In the genomic region with DNA sequence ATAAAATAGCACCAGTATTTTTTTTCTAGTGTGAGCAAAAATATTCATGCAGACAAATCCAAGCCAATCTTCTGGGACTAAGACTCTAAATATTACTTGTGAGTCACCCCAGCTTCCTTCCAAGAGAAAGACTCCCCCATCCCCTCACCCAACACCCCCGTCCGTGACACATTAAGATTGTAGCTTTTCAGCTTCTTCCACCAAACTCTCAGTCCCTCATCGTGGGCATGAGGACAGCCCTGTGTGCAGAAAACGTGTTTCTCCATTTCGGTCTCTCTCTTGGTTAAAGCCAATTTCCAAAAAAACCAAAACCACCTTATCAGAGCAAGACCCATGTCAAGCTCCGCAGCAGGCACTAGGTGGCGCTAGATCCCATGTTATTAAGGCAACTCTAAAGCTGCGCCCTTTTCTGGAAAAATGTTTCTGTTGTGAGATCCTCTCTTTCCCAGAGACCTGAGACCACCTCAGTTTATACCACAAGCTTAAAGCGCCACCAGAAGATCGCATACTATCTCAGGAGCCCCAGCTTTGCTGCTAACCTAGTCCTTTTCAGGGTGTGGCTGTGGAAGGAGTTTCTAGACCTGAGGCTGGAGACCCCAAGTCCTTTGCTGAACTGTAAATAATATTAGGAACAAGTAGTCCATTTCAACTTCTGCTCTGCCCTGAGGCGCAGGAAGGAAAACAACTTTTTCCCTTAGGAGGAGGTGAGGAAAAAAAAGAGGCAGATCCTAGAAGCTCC, we compare ENCODE assay signal across 8 cellular contexts.
DNase-seq lines count a peak whose midpoint lies in the region; ATAC-seq and TF ChIP-seq lines count a peak whose summit lies in the region.

No MANE protein-coding gene starts in this region.

- H3K4me3 Mint-ChIP-seq in activated T-helper 1 cell treated with anti-CD3 and anti-CD28 coated beads, Interleukin-12 subunit alpha, Interleukin-12 subunit beta, Interleukin-2, Interleukin-4 antibody, amounts not matched to agents 30 ng/mL and 10 ng/mL and 1 ng/mL, durations not matched to agents 14 hours and 24 hours and 36 hours = peak overlapping the region; percentile 73
- peak overlapping the region; percentile 31 to 88 (median 68) for H3K4me3 Mint-ChIP-seq in naive thymus-derived CD8-positive, alpha-beta T cell

- no peaks in the 10 kb centered on the region for H3K9me3 Mint-ChIP-seq in activated T-helper 1 cell treated with anti-CD3 and anti-CD28 coated beads, Interleukin-12 subunit alpha, Interleukin-12 subunit beta, Interleukin-2, Interleukin-4 antibody, amounts not matched to agents 30 ng/mL and 10 ng/mL and 1 ng/mL, durations not matched to agents 14 hours and 24 hours and 36 hours
- H3K9me3 Mint-ChIP-seq in naive thymus-derived CD8-positive, alpha-beta T cell = no peaks in the 10 kb centered on the region

- peak overlapping the region; percentile 66 for H3K27ac Mint-ChIP-seq in activated T-helper 1 cell treated with anti-CD3 and anti-CD28 coated beads, Interleukin-12 subunit alpha, Interleukin-12 subunit beta, Interleukin-2, Interleukin-4 antibody, amounts not matched to agents 30 ng/mL and 10 ng/mL and 1 ng/mL, durations not matched to agents 14 hours and 24 hours and 36 hours
- peak overlapping the region in 8 of 10 donors; percentile 57 to 95 (median 74) for H3K27ac Mint-ChIP-seq in naive thymus-derived CD8-positive, alpha-beta T cell

- DNase-seq in D341Med (ENCODE audit: low spot score) (peak; percentile 62), RKO (ENCODE audit: low spot score) (peak; percentile 85), fibroblast of peridontal ligament (ENCODE audit: extremely low read depth) (peak; percentile 95)
- peak; percentile 60 for DNase-seq in activated T-helper 1 cell treated with anti-CD3 and anti-CD28 coated beads, Interleukin-12 subunit alpha, Interleukin-12 subunit beta, Interleukin-2, Interleukin-4 antibody, amounts not matched to agents 30 ng/mL and 10 ng/mL and 1 ng/mL, durations not matched to agents 14 hours and 24 hours and 36 hours (ENCODE audit: low spot score)
- DNase-seq in naive thymus-derived CD8-positive, alpha-beta T cell = peak; percentile 60 to 89 (median 73)
- peak; percentile 28 to 58 for DNase-seq in stimulated activated CD8-positive, alpha-beta memory T cell treated with anti-CD3 and anti-CD28 coated beads, Interleukin-7, amount 100 ng/mL, for 48 hours (ENCODE audit: extremely low read depth in 1 of 2, low read depth in 1 of 2)

- POLR2A ChIA-PET in naive thymus-derived CD8-positive, alpha-beta T cell (lab: Charles Lee) = interaction anchor here (0.6 to 1.2 kb wide), 3 partner anchors 158 to 542 kb away, joined by 3 read pairs; no protein-coding TSS in a partner anchor

- H3K4me1 Mint-ChIP-seq in activated T-helper 1 cell treated with anti-CD3 and anti-CD28 coated beads, Interleukin-12 subunit alpha, Interleukin-12 subunit beta, Interleukin-2, Interleukin-4 antibody, amounts not matched to agents 30 ng/mL and 10 ng/mL and 1 ng/mL, durations not matched to agents 14 hours and 24 hours and 36 hours (ENCODE audit: low read depth) = peaks cover 57% of the 10 kb centered on the region
- H3K4me1 Mint-ChIP-seq in naive thymus-derived CD8-positive, alpha-beta T cell = peaks cover 15 to 38% (median 34%) of the 10 kb centered on the region in 4 donors

- peak; percentile 65 for TF ChIP-seq CTCF in LNCAP (IDR thresholded peaks at IDR 0.05)

- H3K36me3 Mint-ChIP-seq in activated T-helper 1 cell treated with anti-CD3 and anti-CD28 coated beads, Interleukin-12 subunit alpha, Interleukin-12 subunit beta, Interleukin-2, Interleukin-4 antibody, amounts not matched to agents 30 ng/mL and 10 ng/mL and 1 ng/mL, durations not matched to agents 14 hours and 24 hours and 36 hours (ENCODE audit: low read depth) = no peaks in the 10 kb centered on the region
- no peaks in the 10 kb centered on the region for H3K36me3 Mint-ChIP-seq in naive thymus-derived CD8-positive, alpha-beta T cell

- intact Hi-C loops in activated T-helper 1 cell treated with anti-CD3 and anti-CD28 coated beads, Interleukin-12 subunit alpha, Interleukin-12 subunit beta, Interleukin-2, Interleukin-4 antibody, amounts not matched to agents 30 ng/mL and 10 ng/mL and 1 ng/mL, durations not matched to agents 14 hours and 24 hours and 36 hours (cut with micrococcal nuclease) = loop anchor here (1.0 to 2.0 kb wide), 8 partner anchors 157 to 542 kb away; partner anchors contain the start of gene AFTPH

- ATAC-seq in naive thymus-derived CD8-positive, alpha-beta T cell = peak; percentile 22 to 34
- no peak for ATAC-seq in HG02678 (IDR thresholded peaks at IDR 0.05; ENCODE audit: unreplicated experiment)

- peaks cover 10% of the 10 kb centered on the region for H3K27me3 Mint-ChIP-seq in activated T-helper 1 cell treated with anti-CD3 and anti-CD28 coated beads, Interleukin-12 subunit alpha, Interleukin-12 subunit beta, Interleukin-2, Interleukin-4 antibody, amounts not matched to agents 30 ng/mL and 10 ng/mL and 1 ng/mL, durations not matched to agents 14 hours and 24 hours and 36 hours (ENCODE audit: insufficient read depth)
- no peaks in the 10 kb centered on the region for H3K27me3 Mint-ChIP-seq in naive thymus-derived CD8-positive, alpha-beta T cell

Comparison
In these comparisons a context has a peak if more than half of its experiments do, and no peak if none do; other contexts are left out.
1. DNase-seq: peak in every context shown above with its lines; median percentile 95 in fibroblast of peridontal ligament; 85 in RKO; 73 in naive thymus-derived CD8-positive, alpha-beta T cell; 62 in D341Med; 60 in activated T-helper 1 cell treated with anti-CD3 and anti-CD28 coated beads, Interleukin-12 subunit alpha, Interleukin-12 subunit beta, Interleukin-2, Interleukin-4 antibody, amounts not matched to agents 30 ng/mL and 10 ng/mL and 1 ng/mL, durations not matched to agents 14 hours and 24 hours and 36 hours; 43 in stimulated activated CD8-positive, alpha-beta memory T cell treated with anti-CD3 and anti-CD28 coated beads, Interleukin-7, amount 100 ng/mL, for 48 hours.